ENCODE assay signal across 1 cellular context in the genomic region with DNA sequence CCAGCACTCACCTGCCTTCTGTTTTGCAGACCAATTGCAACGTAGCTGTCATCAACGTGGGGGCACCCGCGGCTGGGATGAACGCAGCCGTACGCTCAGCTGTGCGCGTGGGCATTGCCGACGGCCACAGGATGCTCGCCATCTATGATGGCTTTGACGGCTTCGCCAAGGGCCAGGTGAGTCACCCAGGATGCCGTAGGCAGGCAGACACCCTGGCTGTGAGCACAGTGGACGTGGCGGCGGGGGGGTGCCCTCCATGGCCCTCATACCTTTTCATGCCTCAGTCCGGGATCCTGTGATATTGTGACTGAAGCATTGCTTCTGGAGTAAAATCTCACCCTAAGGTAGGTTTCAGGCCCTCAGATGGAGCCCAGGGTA.
TF ChIP-seq lines count a peak whose summit lies in the region.

No MANE protein-coding gene starts in this region.

TF ChIP-seq in K562, 482 proteins besides CTCF, POLR2A, EP300 and RAD21:
- TF ChIP-seq E2F3 (CRISPR knock-in tag; IDR thresholded peaks at IDR 0.05), result no peak
- no peak for TF ChIP-seq BCL6 (CRISPR knock-in tag; IDR thresholded peaks at IDR 0.05)
- no peak for TF ChIP-seq ZNF668 (CRISPR knock-in tag; IDR thresholded peaks at IDR 0.05)
- peak; percentile 42; the same call in 1 of the 2 replicates for TF ChIP-seq POLR2G (IDR thresholded peaks at IDR 0.05; ENCODE audit: low read depth, low read length)
- no peak for TF ChIP-seq FOXA3 (CRISPR knock-in tag; conservative IDR thresholded peaks at IDR 0.05 in 1 of 2, IDR thresholded peaks at IDR 0.05 in 1 of 2)
- no peak for TF ChIP-seq MCM3 (IDR thresholded peaks at IDR 0.05)
- TF ChIP-seq, protein P1, sequence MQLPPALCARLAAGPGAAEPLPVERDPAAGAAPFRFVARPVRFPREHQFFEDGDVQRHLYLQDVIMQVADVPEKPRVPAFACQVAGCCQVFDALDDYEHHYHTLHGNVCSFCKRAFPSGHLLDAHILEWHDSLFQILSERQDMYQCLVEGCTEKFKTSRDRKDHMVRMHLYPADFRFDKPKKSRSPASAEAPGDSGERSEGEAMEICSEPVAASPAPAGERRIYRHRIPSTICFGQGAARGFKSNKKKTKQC (CRISPR knock-in tag; IDR thresholded peaks at IDR 0.05), result no peak
- no peak for TF ChIP-seq ZNF224 (CRISPR knock-in tag; IDR thresholded peaks at IDR 0.05)
- TF ChIP-seq ATF7 (IDR thresholded peaks at IDR 0.05), result no peak
